1 cellular context compared by ENCODE assay signal in the genomic region with DNA sequence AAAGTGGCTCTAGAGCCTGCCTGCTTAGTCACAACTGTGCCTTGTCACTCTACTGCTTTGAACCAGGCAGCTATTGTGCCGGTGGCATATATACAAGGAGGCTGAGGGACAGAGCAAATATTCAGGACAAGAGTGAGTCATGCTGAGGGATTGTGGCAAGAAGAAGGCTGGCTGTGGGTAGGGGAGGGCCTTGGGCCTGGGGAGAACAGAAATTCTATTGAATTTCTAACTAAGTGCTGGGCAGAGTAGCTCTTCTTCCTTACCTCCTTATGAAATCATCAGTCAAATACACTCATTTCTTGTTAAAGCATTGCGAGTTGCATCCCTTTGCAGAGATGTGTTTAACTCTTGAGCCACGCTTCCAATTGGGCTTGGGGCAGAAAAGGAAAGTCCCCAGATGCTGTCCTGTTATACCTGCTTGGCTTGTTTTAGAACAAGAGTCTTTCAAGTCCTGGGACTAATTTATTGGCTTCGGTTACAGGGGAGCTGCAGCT.
TF ChIP-seq lines count a peak whose summit lies in the region.

No MANE protein-coding gene starts in this region.

TF ChIP-seq in HCT116, 20 proteins besides CTCF, POLR2A, EP300 and RAD21 (continued from another document):
- TF ChIP-seq, protein P1, sequence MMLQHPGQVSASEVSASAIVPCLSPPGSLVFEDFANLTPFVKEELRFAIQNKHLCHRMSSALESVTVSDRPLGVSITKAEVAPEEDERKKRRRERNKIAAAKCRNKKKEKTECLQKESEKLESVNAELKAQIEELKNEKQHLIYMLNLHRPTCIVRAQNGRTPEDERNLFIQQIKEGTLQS (IDR thresholded peaks at IDR 0.05): no peak
- TF ChIP-seq TCF7L2 (IDR thresholded peaks at IDR 0.05; ENCODE audit: borderline replicate concordance, extremely low read depth, insufficient read depth, insufficient read length) (peak; percentile 84), JUND (IDR thresholded peaks at IDR 0.05) (peak; percentile 91), EZH2 (IDR thresholded peaks at IDR 0.05) (no peak), ELF1 (IDR thresholded peaks at IDR 0.05; ENCODE audit: borderline replicate concordance, low read depth) (no peak), CBX3 (IDR thresholded peaks at IDR 0.05; ENCODE audit: low read depth) (peak; percentile 96), ZNF274 (IDR thresholded peaks at IDR 0.05; ENCODE audit: low read depth, low read length) (no peak), ZFX (IDR thresholded peaks at IDR 0.05) (no peak), EZH2phosphoT487 (IDR thresholded peaks at IDR 0.05; ENCODE audit: borderline replicate concordance) (no peak), YY1 (IDR thresholded peaks at IDR 0.05; ENCODE audit: extremely low read depth, insufficient replicate concordance, low read depth, low read length) (peak; percentile 14)
